ENCODE assay signal across 26 cellular contexts in the genomic region with DNA sequence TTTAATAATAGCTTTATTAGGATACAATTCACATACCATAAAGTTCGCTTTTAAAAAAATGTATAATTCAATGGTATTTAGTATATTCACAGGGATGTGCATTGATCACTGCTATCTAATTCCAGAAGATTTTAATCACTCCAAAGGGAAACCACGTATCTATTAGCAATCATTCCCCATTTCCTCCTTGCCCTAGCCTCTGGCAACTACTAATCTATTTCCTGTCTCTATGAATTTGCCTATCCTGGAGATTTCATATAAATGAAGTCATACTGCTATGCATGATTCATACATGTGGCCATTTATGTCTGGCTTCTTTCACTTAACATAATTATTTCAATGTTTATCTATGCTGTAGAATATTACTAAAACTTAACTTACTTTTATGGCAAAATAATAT. TPM values are rescaled to one million over a fixed set of nuclear protein-coding genes. Genes with fewer than 3 reads are reported as not detected.
"Had no signal": no experiment of that assay in that cellular context is flagged by ENCODE, and none has a peak within 500 bp of the region (broad histone marks: within the 10 kb centered on the region; RNA-seq: fewer than 3 reads in every experiment).

No MANE protein-coding gene starts in this region.

- H3K36me3 ChIP-seq: esophagus squamous epithelium, left ventricle myocardium inferior, suprapubic skin had no signal

- FAIRE-seq: colon had no signal

- H3K4me1 ChIP-seq: left ventricle myocardium inferior, suprapubic skin had no signal

- DNase-seq: activated CD4-positive, alpha-beta T cell treated with anti-CD3 and anti-CD28 coated beads, Interleukin-2, amount 10 ng/mL, durations not matched to agents 24 days and 14 days; activated CD8-positive, alpha-beta T cell treated with anti-CD3 and anti-CD28 coated beads for 36 hours; activated naive CD4-positive, alpha-beta T cell treated with Interleukin-2 at 50 U/mL for 16 hours; activated naive CD8-positive, alpha-beta T cell treated with anti-CD3 and anti-CD28 coated beads, Interleukin-2, amount 10 ng/mL, durations not matched to agents 7 days and 5 days; activated T-cell treated with anti-CD3 and anti-CD28 coated beads, Interleukin-2, amount 50 U/mL, for 1 hour; anterior cingulate cortex; central memory CD4-positive, alpha-beta T cell; endodermal cell; esophagus squamous epithelium; islet precursor cell; left ventricle myocardium inferior; stimulated activated CD4-positive, alpha-beta T cell treated with anti-CD3 and anti-CD28 coated beads, Interleukin-12 subunit alpha, Interleukin-12 subunit beta, amount 100 ng/mL, for 4 hours; stimulated activated CD4-positive, alpha-beta T cell treated with anti-CD3 and anti-CD28 coated beads, Interleukin-1b, Interleukin-23, amount 100 ng/mL, for 48 hours; stimulated activated CD8-positive, alpha-beta memory T cell treated with anti-CD3 and anti-CD28 coated beads, Interleukin-4, amount 100 ng/mL, for 48 hours had no signal

- H3K4me3 Mint-ChIP-seq: activated CD4-positive, alpha-beta T cell treated with anti-CD3 and anti-CD28 coated beads, Interleukin-2, amount 10 ng/mL, durations not matched to agents 24 days and 14 days; activated CD8-positive, alpha-beta T cell treated with anti-CD3 and anti-CD28 coated beads for 36 hours; activated naive CD8-positive, alpha-beta T cell treated with anti-CD3 and anti-CD28 coated beads, Interleukin-2, amount 10 ng/mL, durations not matched to agents 7 days and 5 days; brain; endodermal cell; memory B cell; stimulated activated naive CD8-positive, alpha-beta T cell treated with anti-CD3 and anti-CD28 coated beads, Interleukin-15, Interleukin-2, amounts not matched to agents 100 ng/mL and 50 ng/mL, for 24 hours; type B pancreatic cell had no signal

- H3K4me3 ChIP-seq: esophagus squamous epithelium, hepatocyte, left ventricle myocardium inferior, suprapubic skin had no signal

- H3K27me3 Mint-ChIP-seq: activated CD4-positive, alpha-beta T cell treated with anti-CD3 and anti-CD28 coated beads, Interleukin-2, amount 10 ng/mL, durations not matched to agents 24 days and 14 days; activated CD8-positive, alpha-beta T cell treated with anti-CD3 and anti-CD28 coated beads for 36 hours; activated naive CD8-positive, alpha-beta T cell treated with anti-CD3 and anti-CD28 coated beads, Interleukin-2, amount 10 ng/mL, durations not matched to agents 7 days and 5 days; brain; memory B cell; progenitor cell of endocrine pancreas; type B pancreatic cell had no signal

- H3K27ac ChIP-seq: esophagus squamous epithelium, hepatocyte, left ventricle myocardium inferior, suprapubic skin had no signal

- H3K4me1 Mint-ChIP-seq: brain, endodermal cell, memory B cell had no signal

- H3K4me2 ChIP-seq: hepatocyte had no signal

- H3K36me3 Mint-ChIP-seq: activated naive CD8-positive, alpha-beta T cell treated with anti-CD3 and anti-CD28 coated beads, Interleukin-2, amount 10 ng/mL, durations not matched to agents 7 days and 5 days; brain; type B pancreatic cell had no signal

- ATAC-seq: activated CD8-positive, alpha-beta T cell treated with anti-CD3 and anti-CD28 coated beads for 36 hours had no signal

- H2AFZ ChIP-seq: hepatocyte had no signal

- H3K27ac Mint-ChIP-seq: activated CD4-positive, alpha-beta T cell treated with anti-CD3 and anti-CD28 coated beads, Interleukin-2, amount 10 ng/mL, durations not matched to agents 24 days and 14 days; activated CD8-positive, alpha-beta T cell treated with anti-CD3 and anti-CD28 coated beads for 36 hours; activated naive CD8-positive, alpha-beta T cell treated with anti-CD3 and anti-CD28 coated beads, Interleukin-2, amount 10 ng/mL, durations not matched to agents 7 days and 5 days; activated T-helper 2 cell treated with anti-CD3 and anti-CD28 coated beads, Interferon-gamma antibody, Interleukin-2, Interleukin-4, amounts not matched to agents 10 μg/mL and 5 μg/mL and 100 μg/mL, durations not matched to agents 14 hours and 24 hours and 36 hours; brain; endodermal cell; memory B cell; progenitor cell of endocrine pancreas; stimulated activated naive CD8-positive, alpha-beta T cell treated with anti-CD3 and anti-CD28 coated beads, Interleukin-15, Interleukin-2, amounts not matched to agents 100 ng/mL and 50 ng/mL, for 24 hours; type B pancreatic cell had no signal

- H3K27me3 ChIP-seq: esophagus squamous epithelium, hepatocyte, suprapubic skin had no signal

- H3K79me2 ChIP-seq: hepatocyte had no signal

RNA-seq across cellular contexts. Expression of gene CASR, which starts 32.0 kb away (rescaled TPM):
- total RNA-seq: activated CD4-positive, alpha-beta T cell treated with anti-CD3 and anti-CD28 coated beads, Interleukin-2, amount 10 ng/mL, durations not matched to agents 24 days and 14 days; activated CD8-positive, alpha-beta T cell treated with anti-CD3 and anti-CD28 coated beads for 36 hours; activated naive CD8-positive, alpha-beta T cell treated with anti-CD3 and anti-CD28 coated beads, Interleukin-2, amount 10 ng/mL, durations not matched to agents 7 days and 5 days; activated T-helper 2 cell treated with anti-CD3 and anti-CD28 coated beads, Interferon-gamma antibody, Interleukin-2, Interleukin-4, amounts not matched to agents 10 μg/mL and 5 μg/mL and 100 μg/mL, durations not matched to agents 14 hours and 24 hours and 36 hours; left ventricle myocardium inferior; omental fat pad; suprapubic skin; T-helper 1 cell treated with Interleukin-12 subunit alpha and Interleukin-12 subunit beta and Interleukin-4 antibody, amounts not matched to agents 30 ng/mL and 1 ng/mL, for 36 hours had no signal
- polyA plus RNA-seq: neural cell had no signal
